1 cellular context compared by ENCODE assay signal in genomic region chr2:26785431-26786206, GRCh38.
A peak's percentile ranks its signal among the peaks of the same experiment; 100 is the strongest.
TF ChIP-seq lines count a peak whose summit lies in the region.

TSS of gene CENPA (plus strand) at chr2:26786056. CDS start at chr2:26786197, 141 bp downstream.

TF ChIP-seq in K562, 482 proteins besides CTCF, POLR2A, EP300 and RAD21 (continued from another document and continues in another):
- TF ChIP-seq, protein P1, sequence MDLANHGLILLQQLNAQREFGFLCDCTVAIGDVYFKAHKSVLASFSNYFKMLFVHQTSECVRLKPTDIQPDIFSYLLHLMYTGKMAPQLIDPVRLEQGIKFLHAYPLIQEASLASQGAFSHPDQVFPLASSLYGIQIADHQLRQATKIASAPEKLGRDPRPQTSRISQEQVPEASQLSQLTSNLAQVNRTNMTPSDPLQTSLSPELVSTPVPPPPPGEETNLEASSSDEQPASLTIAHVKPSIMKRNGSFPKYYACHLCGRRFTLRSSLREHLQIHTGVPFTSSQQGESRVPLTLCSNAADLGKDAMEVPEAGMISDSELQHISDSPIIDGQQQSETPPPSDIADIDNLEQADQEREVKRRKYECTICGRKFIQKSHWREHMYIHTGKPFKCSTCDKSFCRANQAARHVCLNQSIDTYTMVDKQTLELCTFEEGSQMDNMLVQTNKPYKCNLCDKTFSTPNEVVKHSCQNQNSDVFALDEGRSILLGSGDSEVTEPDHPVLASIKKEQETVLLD (IDR thresholded peaks at IDR 0.05), result no peak
- TF ChIP-seq PKNOX1 (IDR thresholded peaks at IDR 0.05), result peak; percentile 100
- TF ChIP-seq HMBOX1 (IDR thresholded peaks at IDR 0.05), result no peak
- peak; percentile 64 for TF ChIP-seq FOXP1 (CRISPR knock-in tag; IDR thresholded peaks at IDR 0.05)
- no peak for TF ChIP-seq ZNF589 (CRISPR knock-in tag; IDR thresholded peaks at IDR 0.05; ENCODE audit: low read depth)
- no peak for TF ChIP-seq MED1 (CRISPR knock-in tag; IDR thresholded peaks at IDR 0.05; ENCODE audit: borderline replicate concordance)
- no peak for TF ChIP-seq KLF10 (CRISPR knock-in tag; IDR thresholded peaks at IDR 0.05)
- TF ChIP-seq SOX6 (IDR thresholded peaks at IDR 0.05), result no peak
- TF ChIP-seq ZNF551 (CRISPR knock-in tag; IDR thresholded peaks at IDR 0.05), result no peak
- peak; percentile 99 for TF ChIP-seq MYBL2 (IDR thresholded peaks at IDR 0.05; ENCODE audit: low read depth)
- TF ChIP-seq MYBL2 (CRISPR knock-in tag; IDR thresholded peaks at IDR 0.05; ENCODE audit: borderline replicate concordance), result peak; percentile 90; the same call in 1 of the 2 replicates
- TF ChIP-seq, protein P2, sequence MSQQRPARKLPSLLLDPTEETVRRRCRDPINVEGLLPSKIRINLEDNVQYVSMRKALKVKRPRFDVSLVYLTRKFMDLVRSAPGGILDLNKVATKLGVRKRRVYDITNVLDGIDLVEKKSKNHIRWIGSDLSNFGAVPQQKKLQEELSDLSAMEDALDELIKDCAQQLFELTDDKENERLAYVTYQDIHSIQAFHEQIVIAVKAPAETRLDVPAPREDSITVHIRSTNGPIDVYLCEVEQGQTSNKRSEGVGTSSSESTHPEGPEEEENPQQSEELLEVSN (IDR thresholded peaks at IDR 0.05; ENCODE audit: borderline replicate concordance in 1 of 2, extremely low read depth in 1 of 2, insufficient read depth in 1 of 2, insufficient read length in 1 of 2, low read depth in 1 of 2, low read length in 1 of 2, poor library complexity in 1 of 2, severe bottlenecking in 1 of 2), result peak; percentile 96 to 97
- TF ChIP-seq EP400 (IDR thresholded peaks at IDR 0.05), result peak; percentile 93
- TF ChIP-seq TRIM24 (IDR thresholded peaks at IDR 0.05), result peak in 1 of 2 experiments; percentile 27; a peak in 1 of 4 replicates
- peak; percentile 99 for TF ChIP-seq ASH1L (IDR thresholded peaks at IDR 0.05; ENCODE audit: borderline replicate concordance, low read depth, partially characterized antibody)
- peak; percentile 41; the same call in 1 of the 2 replicates for TF ChIP-seq LEF1 (IDR thresholded peaks at IDR 0.05)
- TF ChIP-seq ZFP91 (CRISPR knock-in tag; IDR thresholded peaks at IDR 0.05), result no peak
- no peak for TF ChIP-seq PHTF2 (CRISPR knock-in tag; IDR thresholded peaks at IDR 0.05)
- peak; percentile 80 for TF ChIP-seq SAP30 (IDR thresholded peaks at IDR 0.05; ENCODE audit: borderline replicate concordance, insufficient read depth, low read depth, low read length, poor library complexity, severe bottlenecking)
- no peak for TF ChIP-seq SLC30A9 (CRISPR knock-in tag; IDR thresholded peaks at IDR 0.05)
- no peak for TF ChIP-seq BRD4 (IDR thresholded peaks at IDR 0.05)
- TF ChIP-seq ZNF347 (CRISPR knock-in tag; IDR thresholded peaks at IDR 0.05; ENCODE audit: low read depth), result no peak
- TF ChIP-seq, protein P3, sequence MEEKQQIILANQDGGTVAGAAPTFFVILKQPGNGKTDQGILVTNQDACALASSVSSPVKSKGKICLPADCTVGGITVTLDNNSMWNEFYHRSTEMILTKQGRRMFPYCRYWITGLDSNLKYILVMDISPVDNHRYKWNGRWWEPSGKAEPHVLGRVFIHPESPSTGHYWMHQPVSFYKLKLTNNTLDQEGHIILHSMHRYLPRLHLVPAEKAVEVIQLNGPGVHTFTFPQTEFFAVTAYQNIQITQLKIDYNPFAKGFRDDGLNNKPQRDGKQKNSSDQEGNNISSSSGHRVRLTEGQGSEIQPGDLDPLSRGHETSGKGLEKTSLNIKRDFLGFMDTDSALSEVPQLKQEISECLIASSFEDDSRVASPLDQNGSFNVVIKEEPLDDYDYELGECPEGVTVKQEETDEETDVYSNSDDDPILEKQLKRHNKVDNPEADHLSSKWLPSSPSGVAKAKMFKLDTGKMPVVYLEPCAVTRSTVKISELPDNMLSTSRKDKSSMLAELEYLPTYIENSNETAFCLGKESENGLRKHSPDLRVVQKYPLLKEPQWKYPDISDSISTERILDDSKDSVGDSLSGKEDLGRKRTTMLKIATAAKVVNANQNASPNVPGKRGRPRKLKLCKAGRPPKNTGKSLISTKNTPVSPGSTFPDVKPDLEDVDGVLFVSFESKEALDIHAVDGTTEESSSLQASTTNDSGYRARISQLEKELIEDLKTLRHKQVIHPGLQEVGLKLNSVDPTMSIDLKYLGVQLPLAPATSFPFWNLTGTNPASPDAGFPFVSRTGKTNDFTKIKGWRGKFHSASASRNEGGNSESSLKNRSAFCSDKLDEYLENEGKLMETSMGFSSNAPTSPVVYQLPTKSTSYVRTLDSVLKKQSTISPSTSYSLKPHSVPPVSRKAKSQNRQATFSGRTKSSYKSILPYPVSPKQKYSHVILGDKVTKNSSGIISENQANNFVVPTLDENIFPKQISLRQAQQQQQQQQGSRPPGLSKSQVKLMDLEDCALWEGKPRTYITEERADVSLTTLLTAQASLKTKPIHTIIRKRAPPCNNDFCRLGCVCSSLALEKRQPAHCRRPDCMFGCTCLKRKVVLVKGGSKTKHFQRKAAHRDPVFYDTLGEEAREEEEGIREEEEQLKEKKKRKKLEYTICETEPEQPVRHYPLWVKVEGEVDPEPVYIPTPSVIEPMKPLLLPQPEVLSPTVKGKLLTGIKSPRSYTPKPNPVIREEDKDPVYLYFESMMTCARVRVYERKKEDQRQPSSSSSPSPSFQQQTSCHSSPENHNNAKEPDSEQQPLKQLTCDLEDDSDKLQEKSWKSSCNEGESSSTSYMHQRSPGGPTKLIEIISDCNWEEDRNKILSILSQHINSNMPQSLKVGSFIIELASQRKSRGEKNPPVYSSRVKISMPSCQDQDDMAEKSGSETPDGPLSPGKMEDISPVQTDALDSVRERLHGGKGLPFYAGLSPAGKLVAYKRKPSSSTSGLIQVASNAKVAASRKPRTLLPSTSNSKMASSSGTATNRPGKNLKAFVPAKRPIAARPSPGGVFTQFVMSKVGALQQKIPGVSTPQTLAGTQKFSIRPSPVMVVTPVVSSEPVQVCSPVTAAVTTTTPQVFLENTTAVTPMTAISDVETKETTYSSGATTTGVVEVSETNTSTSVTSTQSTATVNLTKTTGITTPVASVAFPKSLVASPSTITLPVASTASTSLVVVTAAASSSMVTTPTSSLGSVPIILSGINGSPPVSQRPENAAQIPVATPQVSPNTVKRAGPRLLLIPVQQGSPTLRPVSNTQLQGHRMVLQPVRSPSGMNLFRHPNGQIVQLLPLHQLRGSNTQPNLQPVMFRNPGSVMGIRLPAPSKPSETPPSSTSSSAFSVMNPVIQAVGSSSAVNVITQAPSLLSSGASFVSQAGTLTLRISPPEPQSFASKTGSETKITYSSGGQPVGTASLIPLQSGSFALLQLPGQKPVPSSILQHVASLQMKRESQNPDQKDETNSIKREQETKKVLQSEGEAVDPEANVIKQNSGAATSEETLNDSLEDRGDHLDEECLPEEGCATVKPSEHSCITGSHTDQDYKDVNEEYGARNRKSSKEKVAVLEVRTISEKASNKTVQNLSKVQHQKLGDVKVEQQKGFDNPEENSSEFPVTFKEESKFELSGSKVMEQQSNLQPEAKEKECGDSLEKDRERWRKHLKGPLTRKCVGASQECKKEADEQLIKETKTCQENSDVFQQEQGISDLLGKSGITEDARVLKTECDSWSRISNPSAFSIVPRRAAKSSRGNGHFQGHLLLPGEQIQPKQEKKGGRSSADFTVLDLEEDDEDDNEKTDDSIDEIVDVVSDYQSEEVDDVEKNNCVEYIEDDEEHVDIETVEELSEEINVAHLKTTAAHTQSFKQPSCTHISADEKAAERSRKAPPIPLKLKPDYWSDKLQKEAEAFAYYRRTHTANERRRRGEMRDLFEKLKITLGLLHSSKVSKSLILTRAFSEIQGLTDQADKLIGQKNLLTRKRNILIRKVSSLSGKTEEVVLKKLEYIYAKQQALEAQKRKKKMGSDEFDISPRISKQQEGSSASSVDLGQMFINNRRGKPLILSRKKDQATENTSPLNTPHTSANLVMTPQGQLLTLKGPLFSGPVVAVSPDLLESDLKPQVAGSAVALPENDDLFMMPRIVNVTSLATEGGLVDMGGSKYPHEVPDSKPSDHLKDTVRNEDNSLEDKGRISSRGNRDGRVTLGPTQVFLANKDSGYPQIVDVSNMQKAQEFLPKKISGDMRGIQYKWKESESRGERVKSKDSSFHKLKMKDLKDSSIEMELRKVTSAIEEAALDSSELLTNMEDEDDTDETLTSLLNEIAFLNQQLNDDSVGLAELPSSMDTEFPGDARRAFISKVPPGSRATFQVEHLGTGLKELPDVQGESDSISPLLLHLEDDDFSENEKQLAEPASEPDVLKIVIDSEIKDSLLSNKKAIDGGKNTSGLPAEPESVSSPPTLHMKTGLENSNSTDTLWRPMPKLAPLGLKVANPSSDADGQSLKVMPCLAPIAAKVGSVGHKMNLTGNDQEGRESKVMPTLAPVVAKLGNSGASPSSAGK (IDR thresholded peaks at IDR 0.05), result peak; percentile 99
- TF ChIP-seq CHD2 (IDR thresholded peaks at IDR 0.05; ENCODE audit: low read depth, low read length), result peak; percentile 89
- peak; percentile 55; the same call in 1 of the 2 replicates for TF ChIP-seq PHF8 (IDR thresholded peaks at IDR 0.05; ENCODE audit: borderline replicate concordance, low read length)
- TF ChIP-seq, protein P4, sequence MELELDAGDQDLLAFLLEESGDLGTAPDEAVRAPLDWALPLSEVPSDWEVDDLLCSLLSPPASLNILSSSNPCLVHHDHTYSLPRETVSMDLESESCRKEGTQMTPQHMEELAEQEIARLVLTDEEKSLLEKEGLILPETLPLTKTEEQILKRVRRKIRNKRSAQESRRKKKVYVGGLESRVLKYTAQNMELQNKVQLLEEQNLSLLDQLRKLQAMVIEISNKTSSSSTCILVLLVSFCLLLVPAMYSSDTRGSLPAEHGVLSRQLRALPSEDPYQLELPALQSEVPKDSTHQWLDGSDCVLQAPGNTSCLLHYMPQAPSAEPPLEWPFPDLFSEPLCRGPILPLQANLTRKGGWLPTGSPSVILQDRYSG (tag; conservative IDR thresholded peaks at IDR 0.05; ENCODE audit: low read depth), result peak; percentile 54; the same call in 1 of the 2 replicates
- peak; percentile 74 for TF ChIP-seq POLR2B (IDR thresholded peaks at IDR 0.05; ENCODE audit: low read depth, partially characterized antibody)
- no peak for TF ChIP-seq PYGO2 (tag; IDR thresholded peaks at IDR 0.05)
- TF ChIP-seq GATAD2B (IDR thresholded peaks at IDR 0.05; ENCODE audit: borderline replicate concordance), result peak; percentile 86
- 0 out of 2 replicates have a peak, but pooled peaks have one; percentile 42 for TF ChIP-seq ILF3 (IDR thresholded peaks at IDR 0.05; ENCODE audit: borderline replicate concordance)
- TF ChIP-seq ATF4 (CRISPR knock-in tag; IDR thresholded peaks at IDR 0.05), result no peak
- no peak for TF ChIP-seq POLR3A (IDR thresholded peaks at IDR 0.05; ENCODE audit: borderline replicate concordance, extremely low read depth, insufficient read depth, insufficient read length)
- peak; percentile 34 for TF ChIP-seq VEZF1 (CRISPR knock-in tag; IDR thresholded peaks at IDR 0.05)
- peak; percentile 75; the same call in 1 of the 2 replicates for TF ChIP-seq MEF2D (tag; conservative IDR thresholded peaks at IDR 0.05; ENCODE audit: low read depth)
- TF ChIP-seq CCNT2 (IDR thresholded peaks at IDR 0.05; ENCODE audit: borderline replicate concordance, extremely low read depth, insufficient read length, low read depth, low read length), result peak; percentile 51
- 0 out of 2 replicates have a peak, but pooled peaks have one; percentile 4 for TF ChIP-seq HCFC1 (IDR thresholded peaks at IDR 0.05; ENCODE audit: low read depth, low read length)
- TF ChIP-seq HNRNPUL1 (IDR thresholded peaks at IDR 0.05; ENCODE audit: low read length), result no peak
- no peak for TF ChIP-seq MCM2 (IDR thresholded peaks at IDR 0.05; ENCODE audit: low read depth)
- peak; percentile 97 for TF ChIP-seq POLR2AphosphoS2 (IDR thresholded peaks at IDR 0.05; ENCODE audit: low read length)
- TF ChIP-seq KDM4B (IDR thresholded peaks at IDR 0.05; ENCODE audit: borderline replicate concordance in 2 of 2, low read depth in 1 of 2), result no peak
- no peak for TF ChIP-seq NCOA2 (IDR thresholded peaks at IDR 0.05; ENCODE audit: partially characterized antibody in 2 of 2)
- no peak for TF ChIP-seq SNRNP70 (optimal IDR thresholded peaks at IDR 0.05; ENCODE audit: low read depth, low read length)
